Comparison of ENCODE assay signal across 20 cellular contexts in the genomic region with DNA sequence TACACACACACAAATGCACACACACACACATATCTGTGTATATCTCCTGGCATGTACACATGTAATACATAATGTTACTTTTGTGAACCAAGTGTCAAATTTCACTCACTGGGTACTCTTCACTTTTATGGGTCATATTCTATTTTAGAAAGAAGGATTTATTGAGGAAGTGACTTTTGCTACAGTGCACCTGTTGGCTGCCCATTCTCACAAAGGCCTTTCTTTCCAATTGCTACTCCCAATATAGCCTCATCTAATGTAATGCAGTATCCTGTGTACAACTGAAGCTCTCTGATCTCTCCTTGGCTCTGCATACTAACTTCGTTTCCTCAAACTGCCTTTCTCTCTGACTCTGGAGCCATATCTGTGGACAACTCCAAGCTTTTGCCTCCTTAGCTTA.
"Had no signal": no experiment of that assay in that cellular context is flagged by ENCODE, and none has a peak within 500 bp of the region (broad histone marks: within the 10 kb centered on the region; RNA-seq: fewer than 3 reads in every experiment).

No MANE protein-coding gene starts in this region.

- H3K9me3 Mint-ChIP-seq: natural killer cell had no signal

- H3K36me3 Mint-ChIP-seq: neural progenitor cell had no signal

- H3K4me3 Mint-ChIP-seq: dendritic cell treated with granulocyte-macrophage colony-stimulating factor and Interleukin-4, amounts not matched to agents 40 ng/mL and 50 ng/mL, for 4 days; effector memory CD8-positive, alpha-beta T cell; natural killer cell; neural progenitor cell had no signal

- H3K36me3 ChIP-seq: esophagus muscularis mucosa, gastrocnemius medialis, heart right ventricle, neural progenitor cell, pancreas had no signal

- H3K4me1 ChIP-seq: neural progenitor cell had no signal

- ATAC-seq: effector memory CD8-positive, alpha-beta T cell; heart right ventricle; left lobe of liver; natural killer cell; pancreas; right cardiac atrium had no signal

- H3K9me3 ChIP-seq: esophagus muscularis mucosa, gastrocnemius medialis, pancreas had no signal

- H3K27ac ChIP-seq: epithelial cell of prostate, esophagus muscularis mucosa, heart right ventricle, neural progenitor cell, pancreas had no signal

- H3K4me1 Mint-ChIP-seq: natural killer cell had no signal

- H3K27me3 ChIP-seq: esophagus muscularis mucosa, gastrocnemius medialis, heart right ventricle, neural progenitor cell, pancreas had no signal

- H3K27ac Mint-ChIP-seq: dendritic cell treated with granulocyte-macrophage colony-stimulating factor and Interleukin-4, amounts not matched to agents 40 ng/mL and 50 ng/mL, for 4 days; effector memory CD8-positive, alpha-beta T cell; natural killer cell; neural progenitor cell; progenitor cell of endocrine pancreas had no signal

- H3K4me3 ChIP-seq: esophagus muscularis mucosa, gastrocnemius medialis, heart right ventricle, neural progenitor cell, pancreas, smooth muscle cell had no signal

- H3K4me2 ChIP-seq: neural progenitor cell, smooth muscle cell had no signal

- H3K9ac ChIP-seq: neural progenitor cell had no signal

- DNase-seq: effector memory CD8-positive, alpha-beta T cell; gastrocnemius medialis; heart right ventricle; hypothalamus; kidney glomerular epithelial cell; mammary epithelial cell; natural killer cell; occipital lobe; pancreas; right cardiac atrium; stimulated activated CD4-positive, alpha-beta T cell treated with anti-CD3 and anti-CD28 coated beads, Interleukin-2, amount 100 ng/mL, for 48 hours; stimulated activated naive CD4-positive, alpha-beta T cell treated with Interleukin-2 at 50 U/mL for 16 hours; trophoblast cell had no signal

- H2AFZ ChIP-seq: neural progenitor cell had no signal

- H3K27me3 Mint-ChIP-seq: progenitor cell of endocrine pancreas had no signal
